19 cellular contexts compared by ENCODE assay signal in genomic region chr17:35790826-35791225, GRCh38. TPM values are rescaled to one million over a fixed set of nuclear protein-coding genes. Genes with fewer than 3 reads are reported as not detected.
DNase-seq lines count a peak whose midpoint lies in the region; ATAC-seq and TF ChIP-seq lines count a peak whose summit lies in the region.
"Had no signal": no experiment of that assay in that cellular context is flagged by ENCODE, and none has a peak within 500 bp of the region (broad histone marks: within the 10 kb centered on the region; RNA-seq: fewer than 3 reads in every experiment).

No MANE protein-coding gene starts in this region.

- H3K27me3 Mint-ChIP-seq in MCF 10A (ENCODE audit: insufficient read depth, unreplicated experiment) (no peaks in the 10 kb centered on the region), type B pancreatic cell (peaks cover 62% of the 10 kb centered on the region)

- H3K9me3 Mint-ChIP-seq in MCF 10A (ENCODE audit: unreplicated experiment) (no peaks in the 10 kb centered on the region), type B pancreatic cell (no peaks in the 10 kb centered on the region)

- H3K4me3 Mint-ChIP-seq in MCF 10A (ENCODE audit: unreplicated experiment) (no peak overlapping the region), type B pancreatic cell (no peak overlapping the region)

- intact Hi-C loops in MCF 10A (cut with micrococcal nuclease) (no loop called here), breast epithelium (cut with DNase I; ENCODE audit: low total_unique reads) (no loop called here)

- TF ChIP-seq CTCF in MCF 10A (IDR thresholded peaks at IDR 0.05; ENCODE audit: unreplicated experiment) (no peak), breast epithelium (IDR thresholded peaks at IDR 0.05) (no peak), type B pancreatic cell (conservative IDR thresholded peaks at IDR 0.05) (no peak)

- H3K36me3 Mint-ChIP-seq in MCF 10A (ENCODE audit: insufficient read depth, unreplicated experiment) (peaks cover 15% of the 10 kb centered on the region), type B pancreatic cell (no peaks in the 10 kb centered on the region)

- H3K36me3 ChIP-seq in breast epithelium, result no peaks in the 10 kb centered on the region

- peak; percentile 72 for DNase-seq in MCF 10A (ENCODE audit: unreplicated experiment)
- no peak for DNase-seq in breast epithelium (ENCODE audit: low spot score in 2 of 2)
- peak; percentile 23 for DNase-seq in amniotic epithelial cell (ENCODE audit: low read depth)
- peak; percentile 60 for DNase-seq in islet precursor cell
- DNase-seq in midbrain (lab: John Stamatoyannopoulos, UW), result no peak
- no peak for DNase-seq in H4 (ENCODE audit: low spot score)
- DNase-seq in type B pancreatic cell (ENCODE audit: extremely low spot score, unreplicated experiment), result no peak
- DNase-seq: C1 segment of cervical spinal cord, COR-L47, GM23248, KG1, NCI-H1417, NCI-H2029, NCI-H2171 treated with DMSO at 0.1 percent for 48 hours, NCI-H526 treated with DMSO at 0.1 percent for 48 hours, OCI-M1 had no signal

- H3K4me1 Mint-ChIP-seq in MCF 10A (ENCODE audit: insufficient read depth, unreplicated experiment) (peaks cover 43% of the 10 kb centered on the region), type B pancreatic cell (ENCODE audit: unreplicated experiment) (peaks cover 23% of the 10 kb centered on the region)

- no TSS peak for BruUV-seq in MCF 10A (replicated peaks; lab: Mats Ljungman, UMichigan)

- no peak for ATAC-seq in HG03139 (IDR thresholded peaks at IDR 0.05; ENCODE audit: unreplicated experiment)

- no peak overlapping the region for H3K4me3 ChIP-seq in breast epithelium
- H3K4me3 ChIP-seq: GM23248 had no signal

- peaks cover 0 to 6% of the 10 kb centered on the region in 2 donors for H3K4me1 ChIP-seq in breast epithelium

- CTCF ChIA-PET in MCF 10A (lab: Yijun Ruan, JAX), result interaction anchor here (11.7 kb wide), 1 partner anchor 24 kb away, joined by 153 read pairs; no protein-coding TSS in a partner anchor

- no peak overlapping the region for H3K27ac ChIP-seq in breast epithelium
- H3K27ac ChIP-seq: 22Rv1, GM23248 had no signal

- TF ChIP-seq POLR2A in breast epithelium (IDR thresholded peaks at IDR 0.05), result no peak

- H3K27ac Mint-ChIP-seq in MCF 10A (ENCODE audit: low read depth, unreplicated experiment) (peak overlapping the region; percentile 91), type B pancreatic cell (no peak overlapping the region)

- no peaks in the 10 kb centered on the region for H3K9me3 ChIP-seq in breast epithelium

- POLR2A ChIA-PET in MCF 10A (lab: Yijun Ruan, JAX), result interaction anchor here (0.9 to 27.4 kb wide), 4 partner anchors 9 to 202 kb away, joined by 3 to 736 read pairs (median 61); partner anchors contain the start of gene TAF15

- H3K27me3 ChIP-seq in breast epithelium, result peaks cover 0 to 7% of the 10 kb centered on the region in 2 donors

RNA-seq across cellular contexts. Expression of gene MMP28, which starts 4.6 kb away (rescaled TPM):
- 22.3 and 27.4 TPM in 2 replicates for total RNA-seq in MCF 10A (2022)
- 10 to 100 TPM in 2 of 3 donors, 1 to 10 TPM in 1; 5.6 to 25.6 (median 12.3) TPM for total RNA-seq in breast epithelium
- total RNA-seq in H4 (2014; rRNA removed; shearing (Covaris generic)), result 0.68 TPM in 1 of 2 replicates, not detected in the other
- 0.97 and 1.8 TPM in 2 replicates for total RNA-seq in type B pancreatic cell (ENCODE audit: low replicate concordance)
- total RNA-seq: G401, GM23248 had no signal

RNA-seq across cellular contexts. Expression of gene TAF15, which starts 18.5 kb away (rescaled TPM):
- 284 and 337 TPM in 2 replicates for total RNA-seq in MCF 10A (2022)
- 10 to 100 TPM; 65.5 to 76.8 (median 72.8) TPM for total RNA-seq in breast epithelium
- total RNA-seq in H4 (2014; rRNA removed; shearing (Covaris generic)), result 17.8 and 19.8 TPM in 2 replicates
- total RNA-seq in type B pancreatic cell (ENCODE audit: low replicate concordance), result 173 and 223 TPM in 2 replicates

RNA-seq across cellular contexts. Expression of gene C17orf50, which starts 30.1 kb away (rescaled TPM):
- total RNA-seq in MCF 10A (2022) (not detected in 2 replicates), breast epithelium (not detected), type B pancreatic cell (ENCODE audit: low replicate concordance) (not detected in 2 replicates)
- total RNA-seq in H4 (2014; rRNA removed; shearing (Covaris generic)), result not detected in 2 replicates
- total RNA-seq: G401, GM23248 had no signal

RNA-seq across cellular contexts. Expression of gene GAS2L2, which starts 37.8 kb away (rescaled TPM):
- total RNA-seq in MCF 10A (2022) (0.23 and 0.39 TPM in 2 replicates), breast epithelium (under 1 TPM; 0.29 to 0.33 (median 0.32) TPM), type B pancreatic cell (ENCODE audit: low replicate concordance) (0.22 TPM in 1 of 2 replicates, not detected in the other)
- total RNA-seq in H4 (2014; rRNA removed; shearing (Covaris generic)), result 0.04 TPM in 2 replicates
- total RNA-seq: G401, GM23248 had no signal

RNA-seq across cellular contexts. Expression of gene RASL10B, which starts 59.4 kb away (rescaled TPM):
- total RNA-seq in MCF 10A (2022) (0.09 and 0.10 TPM in 2 replicates), breast epithelium (10 to 100 TPM in 2 of 3 donors, 1 to 10 TPM in 1; 5.9 to 27.8 (median 11.1) TPM), type B pancreatic cell (ENCODE audit: low replicate concordance) (6.4 and 29.4 TPM in 2 replicates)
- 6.2 and 6.4 TPM in 2 replicates for total RNA-seq in H4 (2014; rRNA removed; shearing (Covaris generic))

Comparison
In these comparisons a context has a peak if more than half of its experiments do, and no peak if none do; other contexts are left out.
1. DNase-seq: peak in MCF 10A (single experiment), amniotic epithelial cell (single experiment) and islet precursor cell (single experiment); none in breast epithelium (0 of 2), midbrain (single experiment), H4 (single experiment) and type B pancreatic cell (single experiment).